Comparison of ENCODE assay signal across 9 cellular contexts in genomic region chr7:116218051-116218645, GRCh38. TPM values are rescaled to one million over a fixed set of nuclear protein-coding genes. Genes with fewer than 3 reads are reported as not detected.
DNase-seq lines count a peak whose midpoint lies in the region; ATAC-seq and TF ChIP-seq lines count a peak whose summit lies in the region.
"Had no signal": no experiment of that assay in that cellular context is flagged by ENCODE, and none has a peak within 500 bp of the region (broad histone marks: within the 10 kb centered on the region; RNA-seq: fewer than 3 reads in every experiment).

No MANE protein-coding gene starts in this region.

- H3K27me3 ChIP-seq in Panc1 (ENCODE audit: control insufficient read depth, insufficient read depth, low read length) = no peaks in the 10 kb centered on the region
- no peaks in the 10 kb centered on the region for H3K27me3 ChIP-seq in endocrine pancreas (ENCODE audit: control insufficient read depth, insufficient read depth, low read length)
- H3K27me3 ChIP-seq in parathyroid adenoma (ENCODE audit: control insufficient read depth, insufficient read depth, low read length) = no peaks in the 10 kb centered on the region

- intact Hi-C loops in Panc1 (cut with micrococcal nuclease; ENCODE audit: unreplicated experiment) = loop anchor here (5.0 kb wide), 1 partner anchor 41 kb away; no protein-coding TSS in a partner anchor

- in situ Hi-C loops in Panc1 (cut with HindIII; ENCODE audit: low pct_unique_long_range_greater_than_20kb, low sequenced_read_pairs) = no loop called here

- peak; percentile 99 for DNase-seq in Daoy (ENCODE audit: low read depth)
- no peak for DNase-seq in Panc1 (ENCODE audit: low read depth, low spot score)
- DNase-seq in NCI-H510A treated with DMSO at 0.1 percent for 48 hours (lab: John Stamatoyannopoulos, UW) = no peak
- DNase-seq in NCI-H187 treated with DMSO at 0.1 percent for 48 hours (lab: John Stamatoyannopoulos, UW) = no peak
- no peak for DNase-seq in NCI-H146 treated with DMSO at 0.1 percent for 48 hours (lab: John Stamatoyannopoulos, UW; ENCODE audit: unreplicated experiment)
- DNase-seq: T-helper 2 cell had no signal

- H3K36me3 ChIP-seq in Panc1 (ENCODE audit: control insufficient read depth, insufficient read depth, low read length) = no peaks in the 10 kb centered on the region
- H3K36me3 ChIP-seq in endocrine pancreas (ENCODE audit: control insufficient read depth, insufficient read depth, low read length) = no peaks in the 10 kb centered on the region
- no peaks in the 10 kb centered on the region for H3K36me3 ChIP-seq in parathyroid adenoma (ENCODE audit: control insufficient read depth, insufficient read depth, low read length)

- peak overlapping the region; percentile 32 for H3K4me2 ChIP-seq in parathyroid adenoma (ENCODE audit: low read length)

- H3K79me2 ChIP-seq in parathyroid adenoma = peaks cover 38% of the 10 kb centered on the region

- H3K4me3 ChIP-seq in Panc1 (ENCODE audit: low read depth in 2 of 2, low read length in 2 of 2) = peak overlapping the region in 1 of 2 experiments; percentile 23; a peak in 2 of 4 replicates
- H3K4me3 ChIP-seq in endocrine pancreas (ENCODE audit: control insufficient read depth, insufficient read depth, low read length) = peak overlapping the region; percentile 48
- peak overlapping the region; percentile 35 for H3K4me3 ChIP-seq in parathyroid adenoma (ENCODE audit: low read depth, low read length)

- H3K4me1 ChIP-seq in Panc1 (ENCODE audit: control insufficient read depth, insufficient read depth, low read length) (peaks cover 99% of the 10 kb centered on the region), endocrine pancreas (ENCODE audit: control insufficient read depth, insufficient read depth, low read length) (peaks cover 45% of the 10 kb centered on the region), parathyroid adenoma (peaks cover 10% of the 10 kb centered on the region)

- no peak overlapping the region for H2AFZ ChIP-seq in parathyroid adenoma

- BruUV-seq in Panc1 (replicated peaks; lab: Mats Ljungman, UMichigan) = no TSS peak

- H3K9ac ChIP-seq in endocrine pancreas (ENCODE audit: control insufficient read depth, insufficient read depth, low read length) (no peak overlapping the region), parathyroid adenoma (no peak overlapping the region)

- ATAC-seq in Panc1 = peak; percentile 90
- no peak for ATAC-seq in GM19035 (IDR thresholded peaks at IDR 0.05; ENCODE audit: unreplicated experiment)

- H3K27ac ChIP-seq in Panc1 (ENCODE audit: low read length) (peak overlapping the region; percentile 83), parathyroid adenoma (peak overlapping the region; percentile 13)

- CTCF ChIA-PET in Panc1 (lab: Charles Lee) = interaction anchor here (1.0 kb wide), 1 partner anchor 38 kb away, joined by 3 read pairs; no protein-coding TSS in a partner anchor

- POLR2A ChIA-PET in Panc1 (lab: Charles Lee) = no interaction called here

- H3K9me3 ChIP-seq in Panc1 (ENCODE audit: control insufficient read depth, insufficient read depth, low read depth, low read length) (no peaks in the 10 kb centered on the region), endocrine pancreas (ENCODE audit: control insufficient read depth, low read length) (no peaks in the 10 kb centered on the region), parathyroid adenoma (ENCODE audit: control insufficient read depth, low read length) (no peaks in the 10 kb centered on the region)

- TF ChIP-seq CTCF in Panc1 (IDR thresholded peaks at IDR 0.05) = no peak
- no peak for TF ChIP-seq CTCF in parathyroid adenoma (IDR thresholded peaks at IDR 0.05)

RNA-seq across cellular contexts. Expression of gene TES, which starts 7.8 kb away (rescaled TPM):
- 7.6 and 18.5 TPM in 2 replicates for total RNA-seq in Daoy (2014; rRNA removed; shearing (Covaris generic))
- 99.4 TPM for total RNA-seq in Panc1 (2021; ENCODE audit: unreplicated experiment)
- polyA plus RNA-seq in Panc1 (2012; ENCODE audit: insufficient read length) = 84.1 TPM
